ENCODE assay signal across 35 cellular contexts in the genomic region with DNA sequence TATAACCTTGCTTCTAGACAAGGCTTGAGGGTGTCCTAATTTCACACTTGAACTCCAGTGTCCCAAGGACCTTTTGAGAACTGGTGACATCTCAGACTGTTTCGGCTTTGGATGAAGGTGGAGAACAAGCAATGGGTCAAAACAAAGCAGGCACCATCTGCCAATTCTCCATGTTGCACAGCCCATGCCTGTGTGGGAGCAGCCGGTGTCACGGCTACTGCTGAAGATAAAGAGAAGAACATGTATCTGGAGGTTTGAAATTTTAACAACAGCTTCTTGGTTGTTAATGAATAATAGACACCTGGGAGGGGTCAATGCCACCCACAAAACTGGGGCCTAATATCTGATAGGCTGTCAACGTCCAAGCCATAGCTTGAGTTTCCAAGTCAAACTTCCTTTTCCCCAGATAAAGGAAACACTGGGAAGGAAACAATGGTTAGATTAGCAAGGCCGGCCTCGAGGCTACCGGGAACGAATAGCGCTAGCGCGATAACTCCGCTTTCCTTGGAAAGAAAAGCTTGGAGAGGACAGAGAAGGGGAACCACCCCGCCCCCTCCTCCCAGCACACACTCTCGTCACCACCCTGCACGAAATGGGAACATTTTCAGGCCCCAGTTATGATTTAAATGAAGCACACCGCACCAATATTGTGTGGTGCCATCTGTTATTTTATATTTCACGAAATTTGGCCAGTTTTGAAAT. TPM values are rescaled to one million over a fixed set of nuclear protein-coding genes. Genes with fewer than 3 reads are reported as not detected.
"Had no signal": no experiment of that assay in that cellular context is flagged by ENCODE, and none has a peak within 500 bp of the region (broad histone marks: within the 10 kb centered on the region; RNA-seq: fewer than 3 reads in every experiment).

No MANE protein-coding gene starts in this region.

- H3K36me3 ChIP-seq: ascending aorta, breast epithelium, MG63, WERI-Rb-1 had no signal

- H3K27ac ChIP-seq: ascending aorta, breast epithelium, WERI-Rb-1 had no signal

- H3K4me3 ChIP-seq: ascending aorta, breast epithelium, MG63 had no signal

- H3K4me1 ChIP-seq: ascending aorta, breast epithelium had no signal

- H3K9me3 ChIP-seq: ascending aorta, breast epithelium, MG63 had no signal

- ATAC-seq: activated CD8-positive, alpha-beta T cell treated with anti-CD3 and anti-CD28 coated beads for 36 hours; activated T-cell treated with anti-CD3 and anti-CD28 coated beads, Interleukin-2, amount 50 U/mL, for 72 hours; activated T-helper 17 cell treated with anti-CD3 and anti-CD28 coated beads, Interleukin-2, amount 50 U/mL, for 72 hours; Panc1 had no signal

- DNase-seq: activated CD4-positive, alpha-beta T cell treated with anti-CD3 and anti-CD28 coated beads for 1 hour; activated CD4-positive, alpha-beta T cell treated with anti-CD3 and anti-CD28 coated beads for 48 hours; activated CD4-positive, CD25-positive, alpha-beta regulatory T cell; activated CD8-positive, alpha-beta T cell treated with anti-CD3 and anti-CD28 coated beads for 36 hours; activated effector memory CD4-positive, alpha-beta T cell treated with anti-CD3 and anti-CD28 coated beads, Interleukin-2, amount 50 U/mL, for 16 hours; activated naive CD4-positive, alpha-beta T cell; activated naive CD4-positive, alpha-beta T cell treated with anti-CD3 and anti-CD28 coated beads, Interleukin-2, amount 50 U/mL, for 16 hours; activated naive CD8-positive, alpha-beta T cell treated with anti-CD3 and anti-CD28 coated beads for 36 hours; activated T-cell treated with anti-CD3 and anti-CD28 coated beads, Interleukin-2, amount 50 U/mL, for 1 hour; activated T-cell treated with anti-CD3 and anti-CD28 coated beads, Interleukin-2, amount 50 U/mL, for 72 hours; amniotic stem cell; caudate nucleus; Kasumi-1; KG1; MG63; NCI-H1048; NCI-H1105 treated with DMSO at 0.1 percent for 48 hours; NCI-H1436; NCI-H1694; NCI-H1930; NCI-H345; NCI-H524 treated with DMSO at 0.1 percent for 48 hours; SIG-M5; SW 1271; T-helper 1 cell; T-helper 2 cell; T-helper 9 cell; WERI-Rb-1 had no signal

- H3K27me3 ChIP-seq: ascending aorta, MG63 had no signal

RNA-seq across cellular contexts. Expression of a gene that starts 21.7 kb away (rescaled TPM):
- total RNA-seq: activated CD8-positive, alpha-beta memory T cell treated with anti-CD3 and anti-CD28 coated beads for 36 hours; activated CD8-positive, alpha-beta T cell treated with anti-CD3 and anti-CD28 coated beads for 36 hours; activated naive CD8-positive, alpha-beta T cell treated with anti-CD3 and anti-CD28 coated beads for 36 hours; activated T-cell treated with anti-CD3 and anti-CD28 coated beads, Interleukin-2, amount 50 U/mL, for 72 hours; activated T-helper 17 cell treated with anti-CD3 and anti-CD28 coated beads, Interleukin-2, amount 50 U/mL, for 72 hours; ascending aorta; breast epithelium; RPMI7951; SK-MEL-5 had no signal
